8 cellular contexts compared by ENCODE assay signal in the genomic region with DNA sequence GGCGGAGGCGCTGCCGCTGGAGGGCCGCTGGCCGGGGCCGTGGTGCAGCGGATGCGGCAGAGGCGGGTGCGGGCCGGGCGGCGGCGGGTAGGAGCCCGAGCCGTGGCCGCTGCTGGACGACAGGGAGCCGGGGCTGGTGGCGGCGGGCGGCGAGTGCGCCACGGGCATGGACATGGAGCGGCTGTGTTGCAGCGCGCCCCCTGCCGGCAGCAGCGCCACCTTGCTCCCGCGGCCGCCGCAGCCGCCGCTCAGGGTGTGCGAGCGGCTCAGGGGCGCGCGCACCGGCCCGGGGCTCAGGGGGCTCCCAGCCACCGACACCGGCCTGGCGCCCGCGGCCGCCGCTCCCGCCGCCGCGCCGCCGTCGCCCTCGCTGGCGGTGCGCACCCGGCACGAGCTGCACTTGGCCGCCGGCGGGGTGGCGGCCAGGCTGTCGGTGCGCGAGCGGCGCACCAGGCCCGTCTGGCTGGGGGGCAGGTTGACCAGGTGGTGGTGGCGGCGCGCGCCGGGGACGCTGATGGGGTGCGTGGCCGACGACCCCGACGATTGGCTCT. TPM values are rescaled to one million over a fixed set of nuclear protein-coding genes. Genes with fewer than 3 reads are reported as not detected.
DNase-seq lines count a peak whose midpoint lies in the region; ATAC-seq, FAIRE-seq and TF ChIP-seq lines count a peak whose summit lies in the region.

No MANE protein-coding gene starts in this region.

- H3K27ac ChIP-seq in small intestine (ENCODE audit: low read depth in 1 of 2, low read length in 1 of 2), result peak overlapping the region in 1 of 2 donors; percentile 89

- DNase-seq in DMS153 (lab: John Stamatoyannopoulos, UW) (peak; percentile 36), NCI-H1092 (lab: John Stamatoyannopoulos, UW) (peak; percentile 59), WTC11 (ENCODE audit: low spot score) (peak; percentile 83), cerebellum (ENCODE audit: low spot score) (peak; percentile 79), iris pigment epithelial cell (ENCODE audit: low read depth) (peak; percentile 78), small intestine (peak; percentile 63), NAMALWA (ENCODE audit: low spot score) (no peak), inferior parietal cortex (ENCODE audit: extremely low spot score) (no peak)

- H3K36me3 ChIP-seq in small intestine (ENCODE audit: control insufficient read depth in 2 of 2, insufficient read depth in 2 of 2, low read length in 2 of 2), result peaks cover 0 to 4% of the 10 kb centered on the region in 2 donors

- peak overlapping the region; percentile 73 for H3K4me3 Mint-ChIP-seq in WTC11

- peaks cover 2 to 11% of the 10 kb centered on the region in 2 donors for H3K4me1 ChIP-seq in small intestine (ENCODE audit: control insufficient read depth in 2 of 2, insufficient read depth in 1 of 2, low read depth in 1 of 2, low read length in 1 of 2)

- H3K4me3 ChIP-seq in small intestine (ENCODE audit: low read depth in 1 of 2, low read length in 2 of 2), result peak overlapping the region; percentile 70 to 95

- no peaks in the 10 kb centered on the region; the same call in 1 of the 2 replicates for H3K27me3 Mint-ChIP-seq in WTC11 (ENCODE audit: low read depth)

- no peaks in the 10 kb centered on the region for H3K9me3 Mint-ChIP-seq in WTC11

- peaks cover 11% of the 10 kb centered on the region for H3K36me3 Mint-ChIP-seq in WTC11

- no peak for FAIRE-seq in small intestine (lab: Jason Lieb, UNC)

- peaks cover 0 to 2% of the 10 kb centered on the region in 2 donors for H3K27me3 ChIP-seq in small intestine (ENCODE audit: control insufficient read depth in 2 of 2, insufficient read depth in 2 of 2, low read length in 2 of 2)

- H3K9me3 ChIP-seq in small intestine (ENCODE audit: control insufficient read depth, low read depth), result no peaks in the 10 kb centered on the region

- POLR2A ChIA-PET in WTC11 (lab: Charles Lee), result interaction anchor here (0.7 kb wide), 1 partner anchor 60 kb away, joined by 3 read pairs; no protein-coding TSS in a partner anchor

- peak; percentile 75 for TF ChIP-seq CTCF in WTC11 (IDR thresholded peaks at IDR 0.05)

- 0 to 14% (median 2%) methylated on average over 21 to 83 of the region's 83 CpGs for WGBS in small intestine, 3 donors

- CTCF ChIA-PET in WTC11 (lab: Charles Lee), result interaction anchor here (0.7 to 2.4 kb wide), 10 partner anchors 56 to 684 kb away, joined by 3 to 10 read pairs (median 3); no protein-coding TSS in a partner anchor

- ATAC-seq in WTC11, result peak; percentile 40

- no peak overlapping the region for H3K27ac Mint-ChIP-seq in WTC11

- H3K4me1 Mint-ChIP-seq in WTC11, result peaks cover 28% of the 10 kb centered on the region

TF ChIP-seq in WTC11, 78 proteins besides CTCF, POLR2A, EP300 and RAD21:
- TF ChIP-seq, protein P1, sequence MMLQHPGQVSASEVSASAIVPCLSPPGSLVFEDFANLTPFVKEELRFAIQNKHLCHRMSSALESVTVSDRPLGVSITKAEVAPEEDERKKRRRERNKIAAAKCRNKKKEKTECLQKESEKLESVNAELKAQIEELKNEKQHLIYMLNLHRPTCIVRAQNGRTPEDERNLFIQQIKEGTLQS (CRISPR knock-in tag; conservative IDR thresholded peaks at IDR 0.05), result no peak
- TF ChIP-seq ESRRA (CRISPR knock-in tag; IDR thresholded peaks at IDR 0.05; ENCODE audit: borderline replicate concordance) (no peak), FOXP1 (CRISPR knock-in tag; IDR thresholded peaks at IDR 0.05; ENCODE audit: borderline replicate concordance) (0 out of 2 replicates have a peak, but pooled peaks have one; percentile 9), ATF1 (CRISPR knock-in tag; IDR thresholded peaks at IDR 0.05) (no peak), SMAD3 (CRISPR knock-in tag; IDR thresholded peaks at IDR 0.05; ENCODE audit: borderline replicate concordance) (no peak), CREB1 (CRISPR knock-in tag; IDR thresholded peaks at IDR 0.05) (no peak), NR2C2 (CRISPR knock-in tag; IDR thresholded peaks at IDR 0.05) (no peak), NFATC4 (CRISPR knock-in tag; IDR thresholded peaks at IDR 0.05) (no peak), KAT7 (CRISPR knock-in tag; IDR thresholded peaks at IDR 0.05; ENCODE audit: borderline replicate concordance) (peak; percentile 78; the same call in 1 of the 2 replicates), CBFB (CRISPR knock-in tag; IDR thresholded peaks at IDR 0.05; ENCODE audit: low read depth) (no peak), EMX1 (CRISPR knock-in tag; IDR thresholded peaks at IDR 0.05) (0 out of 2 replicates have a peak, but pooled peaks have one; percentile 61), MXD4 (CRISPR knock-in tag; IDR thresholded peaks at IDR 0.05; ENCODE audit: borderline replicate concordance) (no peak)
- TF ChIP-seq, protein P2, sequence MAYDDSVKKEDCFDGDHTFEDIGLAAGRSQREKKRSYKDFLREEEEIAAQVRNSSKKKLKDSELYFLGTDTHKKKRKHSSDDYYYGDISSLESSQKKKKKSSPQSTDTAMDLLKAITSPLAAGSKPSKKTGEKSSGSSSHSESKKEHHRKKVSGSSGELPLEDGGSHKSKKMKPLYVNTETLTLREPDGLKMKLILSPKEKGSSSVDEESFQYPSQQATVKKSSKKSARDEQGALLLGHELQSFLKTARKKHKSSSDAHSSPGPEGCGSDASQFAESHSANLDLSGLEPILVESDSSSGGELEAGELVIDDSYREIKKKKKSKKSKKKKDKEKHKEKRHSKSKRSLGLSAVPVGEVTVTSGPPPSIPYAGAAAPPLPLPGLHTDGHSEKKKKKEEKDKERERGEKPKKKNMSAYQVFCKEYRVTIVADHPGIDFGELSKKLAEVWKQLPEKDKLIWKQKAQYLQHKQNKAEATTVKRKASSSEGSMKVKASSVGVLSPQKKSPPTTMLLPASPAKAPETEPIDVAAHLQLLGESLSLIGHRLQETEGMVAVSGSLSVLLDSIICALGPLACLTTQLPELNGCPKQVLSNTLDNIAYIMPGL (CRISPR knock-in tag; IDR thresholded peaks at IDR 0.05), result peak; percentile 62
- TF ChIP-seq, protein P3, sequence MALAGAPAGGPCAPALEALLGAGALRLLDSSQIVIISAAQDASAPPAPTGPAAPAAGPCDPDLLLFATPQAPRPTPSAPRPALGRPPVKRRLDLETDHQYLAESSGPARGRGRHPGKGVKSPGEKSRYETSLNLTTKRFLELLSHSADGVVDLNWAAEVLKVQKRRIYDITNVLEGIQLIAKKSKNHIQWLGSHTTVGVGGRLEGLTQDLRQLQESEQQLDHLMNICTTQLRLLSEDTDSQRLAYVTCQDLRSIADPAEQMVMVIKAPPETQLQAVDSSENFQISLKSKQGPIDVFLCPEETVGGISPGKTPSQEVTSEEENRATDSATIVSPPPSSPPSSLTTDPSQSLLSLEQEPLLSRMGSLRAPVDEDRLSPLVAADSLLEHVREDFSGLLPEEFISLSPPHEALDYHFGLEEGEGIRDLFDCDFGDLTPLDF (CRISPR knock-in tag; IDR thresholded peaks at IDR 0.05), result no peak
- TF ChIP-seq, protein P4, sequence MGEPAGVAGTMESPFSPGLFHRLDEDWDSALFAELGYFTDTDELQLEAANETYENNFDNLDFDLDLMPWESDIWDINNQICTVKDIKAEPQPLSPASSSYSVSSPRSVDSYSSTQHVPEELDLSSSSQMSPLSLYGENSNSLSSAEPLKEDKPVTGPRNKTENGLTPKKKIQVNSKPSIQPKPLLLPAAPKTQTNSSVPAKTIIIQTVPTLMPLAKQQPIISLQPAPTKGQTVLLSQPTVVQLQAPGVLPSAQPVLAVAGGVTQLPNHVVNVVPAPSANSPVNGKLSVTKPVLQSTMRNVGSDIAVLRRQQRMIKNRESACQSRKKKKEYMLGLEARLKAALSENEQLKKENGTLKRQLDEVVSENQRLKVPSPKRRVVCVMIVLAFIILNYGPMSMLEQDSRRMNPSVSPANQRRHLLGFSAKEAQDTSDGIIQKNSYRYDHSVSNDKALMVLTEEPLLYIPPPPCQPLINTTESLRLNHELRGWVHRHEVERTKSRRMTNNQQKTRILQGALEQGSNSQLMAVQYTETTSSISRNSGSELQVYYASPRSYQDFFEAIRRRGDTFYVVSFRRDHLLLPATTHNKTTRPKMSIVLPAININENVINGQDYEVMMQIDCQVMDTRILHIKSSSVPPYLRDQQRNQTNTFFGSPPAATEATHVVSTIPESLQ (CRISPR knock-in tag; IDR thresholded peaks at IDR 0.05), result no peak
- TF ChIP-seq, protein P5, sequence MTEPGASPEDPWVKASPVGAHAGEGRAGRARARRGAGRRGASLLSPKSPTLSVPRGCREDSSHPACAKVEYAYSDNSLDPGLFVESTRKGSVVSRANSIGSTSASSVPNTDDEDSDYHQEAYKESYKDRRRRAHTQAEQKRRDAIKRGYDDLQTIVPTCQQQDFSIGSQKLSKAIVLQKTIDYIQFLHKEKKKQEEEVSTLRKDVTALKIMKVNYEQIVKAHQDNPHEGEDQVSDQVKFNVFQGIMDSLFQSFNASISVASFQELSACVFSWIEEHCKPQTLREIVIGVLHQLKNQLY (CRISPR knock-in tag; IDR thresholded peaks at IDR 0.05), result no peak
- TF ChIP-seq, protein P6, sequence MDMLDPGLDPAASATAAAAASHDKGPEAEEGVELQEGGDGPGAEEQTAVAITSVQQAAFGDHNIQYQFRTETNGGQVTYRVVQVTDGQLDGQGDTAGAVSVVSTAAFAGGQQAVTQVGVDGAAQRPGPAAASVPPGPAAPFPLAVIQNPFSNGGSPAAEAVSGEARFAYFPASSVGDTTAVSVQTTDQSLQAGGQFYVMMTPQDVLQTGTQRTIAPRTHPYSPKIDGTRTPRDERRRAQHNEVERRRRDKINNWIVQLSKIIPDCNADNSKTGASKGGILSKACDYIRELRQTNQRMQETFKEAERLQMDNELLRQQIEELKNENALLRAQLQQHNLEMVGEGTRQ (CRISPR knock-in tag; IDR thresholded peaks at IDR 0.05), result 0 out of 2 replicates have a peak, but pooled peaks have one; percentile 12

RNA-seq across cellular contexts. Expression of a gene that starts 1.7 kb away (rescaled TPM):
- 17.9 to 20.5 TPM (median 18.6 TPM) in 3 replicates for total RNA-seq in WTC11 (2021)
- 8.3 TPM for total RNA-seq in cerebellum
- polyA plus RNA-seq in small intestine, result 1 to 10 TPM; 3.8 to 6.2 (median 3.9) TPM

Comparison
In these comparisons a context has a peak if more than half of its experiments do, and no peak if none do; other contexts are left out.
1. DNase-seq: peak in DMS153 (single experiment), NCI-H1092 (single experiment), WTC11 (single experiment), cerebellum (single experiment), iris pigment epithelial cell (single experiment) and small intestine (single experiment); none in NAMALWA (single experiment) and inferior parietal cortex (single experiment).